In genomic region chr5:95747041-95747679, GRCh38 we compare ENCODE assay signal across 1 cellular context.
TF ChIP-seq lines count a peak whose summit lies in the region.

No MANE protein-coding gene starts in this region.

TF ChIP-seq in GM12878, 131 proteins besides CTCF, POLR2A, EP300 and RAD21:
- peak; percentile 52 for TF ChIP-seq JUNB (IDR thresholded peaks at IDR 0.05)
- TF ChIP-seq RUNX3 (IDR thresholded peaks at IDR 0.05; ENCODE audit: low read length), result peak; percentile 71
- no peak for TF ChIP-seq E2F8 (IDR thresholded peaks at IDR 0.05; ENCODE audit: low read depth, partially characterized antibody)
- peak; percentile 51; the same call in 1 of the 2 replicates for TF ChIP-seq IRF4 (IDR thresholded peaks at IDR 0.05; ENCODE audit: low read depth, low read length)
- peak; percentile 87 for TF ChIP-seq TCF7 (IDR thresholded peaks at IDR 0.05; ENCODE audit: borderline replicate concordance)
- no peak for TF ChIP-seq CHD2 (IDR thresholded peaks at IDR 0.05; ENCODE audit: borderline replicate concordance, low read depth, low read length)
